39 cellular contexts compared by ENCODE assay signal in the genomic region with DNA sequence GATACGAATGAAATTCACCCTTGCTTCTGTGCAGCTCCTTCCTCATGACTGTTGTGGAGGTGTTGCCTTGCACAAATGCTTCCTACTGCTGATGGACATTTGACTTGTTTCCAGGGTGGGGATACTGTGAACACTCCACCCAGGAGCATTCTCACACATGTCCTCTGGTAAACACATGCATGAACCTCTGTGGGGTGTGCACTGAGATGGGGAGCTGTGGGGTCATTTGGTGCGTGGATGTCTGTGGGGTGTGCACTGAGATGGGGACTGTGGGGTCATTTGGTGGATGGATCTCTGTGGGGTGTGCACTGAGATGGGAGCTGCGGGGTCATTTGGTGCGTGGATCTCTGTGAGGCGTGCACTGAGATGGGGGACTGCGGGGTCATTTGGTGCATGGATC.
"Had no signal": no experiment of that assay in that cellular context is flagged by ENCODE, and none has a peak within 500 bp of the region (broad histone marks: within the 10 kb centered on the region; RNA-seq: fewer than 3 reads in every experiment).

No MANE protein-coding gene starts in this region.

- H3K27ac Mint-ChIP-seq: activated naive CD4-positive, alpha-beta T cell treated with anti-CD3 and anti-CD28 coated beads for 36 hours; activated naive CD4-positive, alpha-beta T cell treated with anti-CD3 and anti-CD28 coated beads, Interleukin-2, amount 10 ng/mL, durations not matched to agents 7 days and 5 days; activated naive CD4-positive, alpha-beta T cell treated with anti-CD3 and anti-CD28 coated beads, Interleukin-2, amount 50 U/mL, for 24 hours; activated naive CD4-positive, alpha-beta T cell treated with anti-CD3 and anti-CD28 coated beads, Interleukin-2, amount 50 U/mL, for 72 hours; activated naive CD8-positive, alpha-beta T cell; activated naive CD8-positive, alpha-beta T cell treated with anti-CD3 and anti-CD28 coated beads for 36 hours; activated naive CD8-positive, alpha-beta T cell treated with anti-CD3 and anti-CD28 coated beads, Interleukin-2, amount 10 ng/mL, durations not matched to agents 7 days and 5 days; activated naive CD8-positive, alpha-beta T cell treated with anti-CD3 and anti-CD28 coated beads, Interleukin-2, amount 50 U/mL, for 24 hours; activated T-cell treated with anti-CD3 and anti-CD28 coated beads, Interleukin-2, amount 50 U/mL, for 24 hours; activated T-cell treated with anti-CD3 and anti-CD28 coated beads, Interleukin-2, amount 50 U/mL, for 72 hours; activated T-helper 1 cell treated with anti-CD3 and anti-CD28 coated beads, Interleukin-12 subunit alpha, Interleukin-12 subunit beta, Interleukin-2, Interleukin-4 antibody, amounts not matched to agents 30 ng/mL and 10 ng/mL and 1 ng/mL, durations not matched to agents 14 hours and 24 hours and 36 hours; activated T-helper 17 cell treated with anti-CD3 and anti-CD28 coated beads, Interleukin-2, amount 50 U/mL, for 72 hours; activated T-helper 2 cell treated with anti-CD3 and anti-CD28 coated beads, Interferon-gamma antibody, Interleukin-2, Interleukin-4, amounts not matched to agents 10 μg/mL and 5 μg/mL and 100 μg/mL, durations not matched to agents 14 hours and 24 hours and 36 hours; brain had no signal

- H3K36me3 ChIP-seq: adrenal gland, ascending aorta, brain microvascular endothelial cell, breast epithelium, cardiac muscle cell had no signal

- H3K4me3 Mint-ChIP-seq: activated naive CD4-positive, alpha-beta T cell treated with anti-CD3 and anti-CD28 coated beads for 36 hours; activated naive CD4-positive, alpha-beta T cell treated with anti-CD3 and anti-CD28 coated beads, Interleukin-2, amount 10 ng/mL, durations not matched to agents 7 days and 5 days; activated naive CD4-positive, alpha-beta T cell treated with anti-CD3 and anti-CD28 coated beads, Interleukin-2, amount 50 U/mL, for 24 hours; activated naive CD8-positive, alpha-beta T cell; activated naive CD8-positive, alpha-beta T cell treated with anti-CD3 and anti-CD28 coated beads for 36 hours; activated naive CD8-positive, alpha-beta T cell treated with anti-CD3 and anti-CD28 coated beads, Interleukin-2, amount 10 ng/mL, durations not matched to agents 7 days and 5 days; activated naive CD8-positive, alpha-beta T cell treated with anti-CD3 and anti-CD28 coated beads, Interleukin-2, amount 50 U/mL, for 24 hours; activated T-cell treated with anti-CD3 and anti-CD28 coated beads, Interleukin-2, amount 50 U/mL, for 24 hours; activated T-cell treated with anti-CD3 and anti-CD28 coated beads, Interleukin-2, amount 50 U/mL, for 4 hours; activated T-cell treated with anti-CD3 and anti-CD28 coated beads, Interleukin-2, amount 50 U/mL, for 72 hours; activated T-helper 1 cell treated with anti-CD3 and anti-CD28 coated beads, Interleukin-12 subunit alpha, Interleukin-12 subunit beta, Interleukin-2, Interleukin-4 antibody, amounts not matched to agents 30 ng/mL and 10 ng/mL and 1 ng/mL, durations not matched to agents 14 hours and 24 hours and 36 hours; activated T-helper 17 cell treated with anti-CD3 and anti-CD28 coated beads, Interleukin-2, amount 50 U/mL, for 72 hours; brain; central memory CD8-positive, alpha-beta T cell had no signal

- H3K4me1 Mint-ChIP-seq: activated naive CD4-positive, alpha-beta T cell treated with anti-CD3 and anti-CD28 coated beads, Interleukin-2, amount 10 ng/mL, durations not matched to agents 7 days and 5 days; activated naive CD4-positive, alpha-beta T cell treated with anti-CD3 and anti-CD28 coated beads, Interleukin-2, amount 50 U/mL, for 24 hours; activated naive CD8-positive, alpha-beta T cell treated with anti-CD3 and anti-CD28 coated beads for 36 hours; activated naive CD8-positive, alpha-beta T cell treated with anti-CD3 and anti-CD28 coated beads, Interleukin-2, amount 10 ng/mL, durations not matched to agents 7 days and 5 days; activated naive CD8-positive, alpha-beta T cell treated with anti-CD3 and anti-CD28 coated beads, Interleukin-2, amount 50 U/mL, for 24 hours; activated T-helper 17 cell treated with anti-CD3 and anti-CD28 coated beads, Interleukin-2, amount 50 U/mL, for 72 hours; central memory CD8-positive, alpha-beta T cell had no signal

- H3K4me3 ChIP-seq: adrenal gland, ascending aorta, body of pancreas, breast epithelium, cardiac muscle cell had no signal

- H3K36me3 Mint-ChIP-seq: activated naive CD4-positive, alpha-beta T cell treated with anti-CD3 and anti-CD28 coated beads, Interleukin-2, amount 10 ng/mL, durations not matched to agents 7 days and 5 days; activated naive CD4-positive, alpha-beta T cell treated with anti-CD3 and anti-CD28 coated beads, Interleukin-2, amount 50 U/mL, for 24 hours; activated naive CD4-positive, alpha-beta T cell treated with anti-CD3 and anti-CD28 coated beads, Interleukin-2, amount 50 U/mL, for 72 hours; activated naive CD8-positive, alpha-beta T cell; activated naive CD8-positive, alpha-beta T cell treated with anti-CD3 and anti-CD28 coated beads for 36 hours; activated naive CD8-positive, alpha-beta T cell treated with anti-CD3 and anti-CD28 coated beads, Interleukin-2, amount 10 ng/mL, durations not matched to agents 7 days and 5 days; brain had no signal

- H3K9me3 ChIP-seq: adrenal gland, ascending aorta, body of pancreas, breast epithelium had no signal

- ATAC-seq: activated naive CD4-positive, alpha-beta T cell treated with anti-CD3 and anti-CD28 coated beads, Interleukin-2, amount 50 U/mL, for 72 hours; activated naive CD8-positive, alpha-beta T cell treated with anti-CD3 and anti-CD28 coated beads, Interleukin-2, amount 50 U/mL, for 24 hours; activated T-cell treated with anti-CD3 and anti-CD28 coated beads, Interleukin-2, amount 50 U/mL, for 4 hours; activated T-cell treated with anti-CD3 and anti-CD28 coated beads, Interleukin-2, amount 50 U/mL, for 72 hours; activated T-helper 17 cell treated with anti-CD3 and anti-CD28 coated beads, Interleukin-2, amount 50 U/mL, for 72 hours; body of pancreas had no signal

- H3K27me3 ChIP-seq: ascending aorta, body of pancreas, brain microvascular endothelial cell, breast epithelium, cardiac muscle cell had no signal

- H3K27ac ChIP-seq: adrenal gland, ascending aorta, body of pancreas, brain microvascular endothelial cell, breast epithelium, cardiac muscle cell had no signal

- H3K9me3 Mint-ChIP-seq: activated naive CD4-positive, alpha-beta T cell treated with anti-CD3 and anti-CD28 coated beads for 36 hours; activated naive CD4-positive, alpha-beta T cell treated with anti-CD3 and anti-CD28 coated beads, Interleukin-2, amount 10 ng/mL, durations not matched to agents 7 days and 5 days; activated naive CD4-positive, alpha-beta T cell treated with anti-CD3 and anti-CD28 coated beads, Interleukin-2, amount 50 U/mL, for 24 hours; activated naive CD8-positive, alpha-beta T cell treated with anti-CD3 and anti-CD28 coated beads for 36 hours; activated naive CD8-positive, alpha-beta T cell treated with anti-CD3 and anti-CD28 coated beads, Interleukin-2, amount 10 ng/mL, durations not matched to agents 7 days and 5 days; activated naive CD8-positive, alpha-beta T cell treated with anti-CD3 and anti-CD28 coated beads, Interleukin-2, amount 50 U/mL, for 24 hours; activated T-cell treated with anti-CD3 and anti-CD28 coated beads, Interleukin-2, amount 50 U/mL, for 24 hours; activated T-cell treated with anti-CD3 and anti-CD28 coated beads, Interleukin-2, amount 50 U/mL, for 4 hours; activated T-cell treated with anti-CD3 and anti-CD28 coated beads, Interleukin-2, amount 50 U/mL, for 72 hours; activated T-helper 1 cell treated with anti-CD3 and anti-CD28 coated beads, Interleukin-12 subunit alpha, Interleukin-12 subunit beta, Interleukin-2, Interleukin-4 antibody, amounts not matched to agents 30 ng/mL and 10 ng/mL and 1 ng/mL, durations not matched to agents 14 hours and 24 hours and 36 hours; activated T-helper 17 cell treated with anti-CD3 and anti-CD28 coated beads, Interleukin-2, amount 50 U/mL, for 72 hours; activated T-helper 2 cell treated with anti-CD3 and anti-CD28 coated beads, Interferon-gamma antibody, Interleukin-2, Interleukin-4, amounts not matched to agents 10 μg/mL and 5 μg/mL and 100 μg/mL, durations not matched to agents 14 hours and 24 hours and 36 hours; central memory CD8-positive, alpha-beta T cell had no signal

- DNase-seq: activated effector memory CD4-positive, alpha-beta T cell treated with anti-CD3 and anti-CD28 coated beads, Interleukin-2, amount 50 U/mL, for 16 hours; activated effector memory CD4-positive, alpha-beta T cell treated with Interleukin-2 at 50 U/mL for 16 hours; activated gamma-delta T cell; activated gamma-delta T cell treated with Interleukin-2 at 50 U/mL for 16 hours; activated naive CD4-positive, alpha-beta T cell; activated naive CD4-positive, alpha-beta T cell treated with anti-CD3 and anti-CD28 coated beads for 36 hours; activated naive CD4-positive, alpha-beta T cell treated with anti-CD3 and anti-CD28 coated beads, Interleukin-2, amount 10 ng/mL, durations not matched to agents 7 days and 5 days; activated naive CD4-positive, alpha-beta T cell treated with anti-CD3 and anti-CD28 coated beads, Interleukin-2, amount 50 U/mL, for 16 hours; activated naive CD4-positive, alpha-beta T cell treated with Interleukin-2 at 50 U/mL for 16 hours; activated naive CD8-positive, alpha-beta T cell treated with anti-CD3 and anti-CD28 coated beads for 36 hours; activated naive CD8-positive, alpha-beta T cell treated with anti-CD3 and anti-CD28 coated beads, Interleukin-2, amount 10 ng/mL, durations not matched to agents 7 days and 5 days; activated naive CD8-positive, alpha-beta T cell treated with anti-CD3 and anti-CD28 coated beads, Interleukin-2, amount 50 U/mL, for 24 hours; activated T-cell treated with anti-CD3 and anti-CD28 coated beads for 4 hours; activated T-cell treated with anti-CD3 and anti-CD28 coated beads, Interleukin-2, amount 50 U/mL, for 1 hour; activated T-cell treated with anti-CD3 and anti-CD28 coated beads, Interleukin-2, amount 50 U/mL, for 24 hours; activated T-cell treated with anti-CD3 and anti-CD28 coated beads, Interleukin-2, amount 50 U/mL, for 4 hours; activated T-cell treated with anti-CD3 and anti-CD28 coated beads, Interleukin-2, amount 50 U/mL, for 48 hours; activated T-cell treated with anti-CD3 and anti-CD28 coated beads, Interleukin-2, amount 50 U/mL, for 72 hours; adrenal gland; amniotic stem cell; amygdala; anterior cingulate cortex; aorta; body of pancreas; brain microvascular endothelial cell; caudate nucleus; central memory CD4-positive, alpha-beta T cell; cerebellar nuclear complex had no signal

- H3K4me1 ChIP-seq: adrenal gland, ascending aorta, body of pancreas, breast epithelium had no signal
